16 cellular contexts compared by ENCODE assay signal in genomic region chr1:159928491-159929050, GRCh38. TPM values are rescaled to one million over a fixed set of nuclear protein-coding genes. Genes with fewer than 3 reads are reported as not detected.
"Had no signal": no experiment of that assay in that cellular context is flagged by ENCODE, and none has a peak within 500 bp of the region (broad histone marks: within the 10 kb centered on the region; RNA-seq: fewer than 3 reads in every experiment).

No MANE protein-coding gene starts in this region.

- H3K27ac ChIP-seq: cardiac muscle cell, dorsolateral prefrontal cortex, left lung, ovary, sigmoid colon, thyroid gland had no signal

- ATAC-seq: activated CD4-positive, alpha-beta T cell treated with anti-CD3 and anti-CD28 coated beads for 36 hours; left lung had no signal

- H3K27me3 ChIP-seq: left lung, ovary, sigmoid colon, thyroid gland had no signal

- H3K4me3 Mint-ChIP-seq: activated CD4-positive, alpha-beta memory T cell treated with anti-CD3 and anti-CD28 coated beads, Interleukin-2, amount 10 ng/mL, durations not matched to agents 7 days and 5 days; activated CD4-positive, alpha-beta T cell treated with anti-CD3 and anti-CD28 coated beads for 36 hours; activated T-cell treated with anti-CD3 and anti-CD28 coated beads, Interleukin-2, amount 50 U/mL, for 24 hours; memory B cell; T-helper 1 cell treated with Interleukin-12 subunit alpha and Interleukin-12 subunit beta and Interleukin-4 antibody, amounts not matched to agents 30 μg/mL and 1 μg/mL, for 36 hours had no signal

- H3K27me3 Mint-ChIP-seq: activated CD4-positive, alpha-beta T cell treated with anti-CD3 and anti-CD28 coated beads for 36 hours; activated T-cell treated with anti-CD3 and anti-CD28 coated beads, Interleukin-2, amount 50 U/mL, for 24 hours had no signal

- H3K9me3 Mint-ChIP-seq: activated CD4-positive, alpha-beta memory T cell treated with anti-CD3 and anti-CD28 coated beads, Interleukin-2, amount 10 ng/mL, durations not matched to agents 7 days and 5 days; activated T-cell treated with anti-CD3 and anti-CD28 coated beads, Interleukin-2, amount 50 U/mL, for 24 hours; memory B cell; nephron; T-helper 1 cell treated with Interleukin-12 subunit alpha and Interleukin-12 subunit beta and Interleukin-4 antibody, amounts not matched to agents 30 μg/mL and 1 μg/mL, for 36 hours had no signal

- H3K4me3 ChIP-seq: cardiac muscle cell, dorsolateral prefrontal cortex, left lung, ovary, sigmoid colon, thyroid gland had no signal

- H3K36me3 ChIP-seq: cardiac muscle cell, left lung, ovary, sigmoid colon, thyroid gland had no signal

- H3K9me3 ChIP-seq: left lung, ovary, sigmoid colon, thyroid gland had no signal

- H3K27ac Mint-ChIP-seq: activated CD4-positive, alpha-beta memory T cell treated with anti-CD3 and anti-CD28 coated beads, Interleukin-2, amount 10 ng/mL, durations not matched to agents 7 days and 5 days; activated CD4-positive, alpha-beta T cell treated with anti-CD3 and anti-CD28 coated beads for 36 hours; activated T-cell treated with anti-CD3 and anti-CD28 coated beads, Interleukin-2, amount 50 U/mL, for 24 hours; memory B cell had no signal

- DNase-seq: activated CD4-positive, alpha-beta memory T cell treated with anti-CD3 and anti-CD28 coated beads, Interleukin-2, amount 10 ng/mL, durations not matched to agents 7 days and 5 days; activated CD4-positive, alpha-beta T cell treated with anti-CD3 and anti-CD28 coated beads for 36 hours; activated effector memory CD4-positive, alpha-beta T cell treated with Interleukin-2 at 50 U/mL for 16 hours; activated naive CD4-positive, alpha-beta T cell treated with anti-CD3 and anti-CD28 coated beads, Interleukin-2, amount 50 U/mL, for 16 hours; activated T-cell treated with anti-CD3 and anti-CD28 coated beads, Interleukin-2, amount 50 U/mL, for 24 hours; dorsolateral prefrontal cortex; left lung; ovary; sigmoid colon; stimulated activated CD4-positive, alpha-beta T cell treated with anti-CD3 and anti-CD28 coated beads, Interleukin-12 subunit alpha, Interleukin-12 subunit beta, amount 100 ng/mL, for 4 hours; stimulated activated CD4-positive, alpha-beta T cell treated with anti-CD3 and anti-CD28 coated beads, Interleukin-2, amount 100 ng/mL, for 24 hours; thyroid gland had no signal

RNA-seq across cellular contexts. Expression of gene IGSF9, which starts 16.8 kb away (rescaled TPM):
- total RNA-seq: activated CD4-positive, alpha-beta memory T cell treated with anti-CD3 and anti-CD28 coated beads, Interleukin-2, amount 10 ng/mL, durations not matched to agents 7 days and 5 days had no signal

RNA-seq across cellular contexts. Expression of gene SLAMF9, which starts 25.5 kb away (rescaled TPM):
- total RNA-seq: activated CD4-positive, alpha-beta memory T cell treated with anti-CD3 and anti-CD28 coated beads, Interleukin-2, amount 10 ng/mL, durations not matched to agents 7 days and 5 days; activated CD4-positive, alpha-beta T cell treated with anti-CD3 and anti-CD28 coated beads for 36 hours; cardiac muscle cell; left lung; ovary; sigmoid colon; thyroid gland had no signal
- polyA plus RNA-seq: cardiac muscle cell, ovary had no signal

RNA-seq across cellular contexts. Expression of gene CFAP45, which starts 28.6 kb away (rescaled TPM):
- total RNA-seq: cardiac muscle cell had no signal
- polyA plus RNA-seq: cardiac muscle cell had no signal
